In genomic region chr3:108085821-108086350, GRCh38 we compare ENCODE assay signal across 27 cellular contexts. TPM values are rescaled to one million over a fixed set of nuclear protein-coding genes. Genes with fewer than 3 reads are reported as not detected.
DNase-seq lines count a peak whose midpoint lies in the region; ATAC-seq and TF ChIP-seq lines count a peak whose summit lies in the region.
"Had no signal": no experiment of that assay in that cellular context is flagged by ENCODE, and none has a peak within 500 bp of the region (broad histone marks: within the 10 kb centered on the region; RNA-seq: fewer than 3 reads in every experiment).

No MANE protein-coding gene starts in this region.

- H3K4me3 Mint-ChIP-seq in CD4-positive, alpha-beta memory T cell = no peak overlapping the region
- H3K4me3 Mint-ChIP-seq in activated T-helper 17 cell treated with anti-CD3 and anti-CD28 coated beads, Interleukin-2, amount 50 U/mL, for 72 hours = no peak overlapping the region
- no peak overlapping the region for H3K4me3 Mint-ChIP-seq in GM23338
- H3K4me3 Mint-ChIP-seq: central memory CD8-positive, alpha-beta T cell; nephron progenitor cell; stimulated activated naive B cell treated with anti-CD40 and anti-IgM and Interleukin-4, amounts not matched to agents 10 μg/mL and 1 μg/mL and 100 μg/mL, for 72 hours had no signal

- POLR2A ChIA-PET in CD4-positive, alpha-beta memory T cell (lab: Charles Lee; ENCODE audit: partially characterized antibody) = interaction anchor here (1.0 to 21.0 kb wide), 5 partner anchors 6 to 138 kb away, joined by 4 to 531 read pairs (median 5); no protein-coding TSS in a partner anchor

- H3K4me3 ChIP-seq in CD4-positive, alpha-beta memory T cell (ENCODE audit: low read length in 2 of 2) = peak overlapping the region in 1 of 2 donors; percentile 20
- H3K4me3 ChIP-seq in GM06990 (replicated peaks; ENCODE audit: low read depth, low read length) = peak overlapping the region; percentile 23; the same call in 1 of the 2 replicates
- no peak overlapping the region for H3K4me3 ChIP-seq in lower lobe of right lung
- H3K4me3 ChIP-seq in GM23338 = no peak overlapping the region
- H3K4me3 ChIP-seq: body of pancreas, esophagus squamous epithelium, gastrocnemius medialis, ovary, suprapubic skin had no signal

- H3K9me3 Mint-ChIP-seq in CD4-positive, alpha-beta memory T cell = peaks cover 0 to 3% (median 0%) of the 10 kb centered on the region in 8 donors
- H3K9me3 Mint-ChIP-seq in activated T-helper 17 cell treated with anti-CD3 and anti-CD28 coated beads, Interleukin-2, amount 50 U/mL, for 72 hours = no peaks in the 10 kb centered on the region
- no peaks in the 10 kb centered on the region for H3K9me3 Mint-ChIP-seq in GM23338
- H3K9me3 Mint-ChIP-seq: central memory CD8-positive, alpha-beta T cell; nephron progenitor cell; stimulated activated naive B cell treated with anti-CD40 and anti-IgM and Interleukin-4, amounts not matched to agents 10 μg/mL and 1 μg/mL and 100 μg/mL, for 72 hours had no signal

- peaks cover 6% of the 10 kb centered on the region for H3K36me3 ChIP-seq in CD4-positive, alpha-beta memory T cell (ENCODE audit: insufficient read depth, low read length)
- no peaks in the 10 kb centered on the region for H3K36me3 ChIP-seq in GM06990 (ENCODE audit: control insufficient read depth, insufficient read depth, low read length)
- no peaks in the 10 kb centered on the region for H3K36me3 ChIP-seq in lower lobe of right lung
- H3K36me3 ChIP-seq in GM23338 (ENCODE audit: insufficient read depth) = no peaks in the 10 kb centered on the region
- H3K36me3 ChIP-seq: esophagus squamous epithelium, gastrocnemius medialis, ovary, suprapubic skin had no signal

- no peak overlapping the region for H3K27ac Mint-ChIP-seq in CD4-positive, alpha-beta memory T cell
- H3K27ac Mint-ChIP-seq in activated T-helper 17 cell treated with anti-CD3 and anti-CD28 coated beads, Interleukin-2, amount 50 U/mL, for 72 hours = no peak overlapping the region
- H3K27ac Mint-ChIP-seq in GM23338 = no peak overlapping the region
- H3K27ac Mint-ChIP-seq: nephron progenitor cell; stimulated activated naive B cell treated with anti-CD40 and anti-IgM and Interleukin-4, amounts not matched to agents 10 μg/mL and 1 μg/mL and 100 μg/mL, for 72 hours had no signal

- H3K27me3 ChIP-seq in CD4-positive, alpha-beta memory T cell (ENCODE audit: insufficient read depth, low read length) = no peaks in the 10 kb centered on the region
- H3K27me3 ChIP-seq in GM06990 (replicated peaks; ENCODE audit: control insufficient read depth, insufficient read depth, low read length) (no peaks in the 10 kb centered on the region), lower lobe of right lung (ENCODE audit: low read depth) (no peaks in the 10 kb centered on the region), GM23338 (ENCODE audit: insufficient read depth) (peaks cover 16% of the 10 kb centered on the region)
- H3K27me3 ChIP-seq: body of pancreas, esophagus squamous epithelium, gastrocnemius medialis, ovary, suprapubic skin had no signal

- H3K79me2 ChIP-seq in GM23338 (replicated peaks; ENCODE audit: insufficient read depth) = no peaks in the 10 kb centered on the region; the same call in none of the 2 replicates

- H3K4me1 ChIP-seq in CD4-positive, alpha-beta memory T cell (ENCODE audit: insufficient read depth, low read length) = peaks cover 73% of the 10 kb centered on the region
- peaks cover 69% of the 10 kb centered on the region for H3K4me1 ChIP-seq in lower lobe of right lung
- H3K4me1 ChIP-seq in GM23338 (ENCODE audit: insufficient read depth) = no peaks in the 10 kb centered on the region
- H3K4me1 ChIP-seq: body of pancreas had no signal

- no peaks in the 10 kb centered on the region for H4K20me1 ChIP-seq in GM23338 (replicated peaks; ENCODE audit: insufficient read depth)

- H3K27ac ChIP-seq in CD4-positive, alpha-beta memory T cell (ENCODE audit: low read depth, low read length) = peak overlapping the region; percentile 21
- peak overlapping the region; percentile 8 for H3K27ac ChIP-seq in lower lobe of right lung
- no peak overlapping the region for H3K27ac ChIP-seq in GM23338 (ENCODE audit: low read depth)
- H3K27ac ChIP-seq: body of pancreas, C4-2B, esophagus squamous epithelium, gastrocnemius medialis, ovary, suprapubic skin had no signal

- H3K36me3 Mint-ChIP-seq in CD4-positive, alpha-beta memory T cell = peaks cover 0 to 18% of the 10 kb centered on the region in 2 donors
- H3K36me3 Mint-ChIP-seq in activated T-helper 17 cell treated with anti-CD3 and anti-CD28 coated beads, Interleukin-2, amount 50 U/mL, for 72 hours (ENCODE audit: low read depth) = peaks cover 21% of the 10 kb centered on the region
- no peaks in the 10 kb centered on the region for H3K36me3 Mint-ChIP-seq in GM23338 (ENCODE audit: low read depth)

- peaks cover 0 to 1% of the 10 kb centered on the region in 2 donors for H3K27me3 Mint-ChIP-seq in CD4-positive, alpha-beta memory T cell
- no peaks in the 10 kb centered on the region for H3K27me3 Mint-ChIP-seq in activated T-helper 17 cell treated with anti-CD3 and anti-CD28 coated beads, Interleukin-2, amount 50 U/mL, for 72 hours
- peaks cover 7% of the 10 kb centered on the region for H3K27me3 Mint-ChIP-seq in GM23338 (ENCODE audit: insufficient read depth, low read depth, poor library complexity)
- H3K27me3 Mint-ChIP-seq: central memory CD8-positive, alpha-beta T cell; stimulated activated naive B cell treated with anti-CD40 and anti-IgM and Interleukin-4, amounts not matched to agents 10 μg/mL and 1 μg/mL and 100 μg/mL, for 72 hours had no signal

- H3K4me1 Mint-ChIP-seq in CD4-positive, alpha-beta memory T cell = peaks cover 2 to 25% (median 20%) of the 10 kb centered on the region in 4 donors
- peaks cover 21% of the 10 kb centered on the region for H3K4me1 Mint-ChIP-seq in activated T-helper 17 cell treated with anti-CD3 and anti-CD28 coated beads, Interleukin-2, amount 50 U/mL, for 72 hours
- peaks cover 2% of the 10 kb centered on the region; the same call in 1 of the 3 replicates for H3K4me1 Mint-ChIP-seq in GM23338

- intact Hi-C loops in CD4-positive, alpha-beta memory T cell (cut with micrococcal nuclease) = no loop called here
- intact Hi-C loops in lower lobe of right lung (cut with DNase I) = no loop called here

- CTCF ChIA-PET in CD4-positive, alpha-beta memory T cell (lab: Charles Lee; ENCODE audit: partially characterized antibody) = no interaction called here

- H3K9me2 ChIP-seq in GM23338 (ENCODE audit: insufficient read depth) = no peaks in the 10 kb centered on the region

- no peaks in the 10 kb centered on the region for H3F3A ChIP-seq in GM23338 (replicated peaks; ENCODE audit: low read depth)

- no peak overlapping the region for H2AFZ ChIP-seq in GM23338

- H3K4me2 ChIP-seq in GM23338 = no peak overlapping the region

- ATAC-seq in activated T-helper 17 cell treated with anti-CD3 and anti-CD28 coated beads, Interleukin-2, amount 50 U/mL, for 72 hours (replicated peaks) = peak; percentile 24
- ATAC-seq in lower lobe of right lung = no peak
- ATAC-seq in GM23338 = no peak
- no peak for ATAC-seq in GM18519 (IDR thresholded peaks at IDR 0.05; ENCODE audit: low FRiP score, unreplicated experiment)
- ATAC-seq: body of pancreas; gastrocnemius medialis; left cardiac atrium; stimulated activated naive B cell treated with anti-CD40 and anti-IgM and Interleukin-4, amounts not matched to agents 10 μg/mL and 1 μg/mL and 100 μg/mL, for 72 hours had no signal

- TF ChIP-seq CTCF in GM06990 (IDR thresholded peaks at IDR 0.05; ENCODE audit: insufficient read depth, low read length, poor library complexity, severe bottlenecking) (no peak), lower lobe of right lung (IDR thresholded peaks at IDR 0.05) (no peak), GM23338 (conservative IDR thresholded peaks at IDR 0.05; ENCODE audit: low read depth in 2 of 2) (no peak)

- DNase-seq in CD4-positive, alpha-beta memory T cell = no peak
- DNase-seq in GM06990 (ENCODE audit: extremely low read depth, insufficient read length) (no peak), lower lobe of right lung (no peak), GM23338 (ENCODE audit: low spot score) (no peak), DMS 273 treated with DMSO at 0.1 percent for 48 hours (lab: John Stamatoyannopoulos, UW) (no peak), ureter (ENCODE audit: low spot score) (no peak)
- DNase-seq: activated CD4-positive, alpha-beta T cell treated with anti-CD3 and anti-CD28 coated beads for 4 hours; activated CD8-positive, alpha-beta memory T cell treated with anti-CD3 and anti-CD28 coated beads for 24 hours; activated effector memory CD4-positive, alpha-beta T cell treated with anti-CD3 and anti-CD28 coated beads, Interleukin-2, amount 50 U/mL, for 16 hours; body of pancreas; esophagus squamous epithelium; gastrocnemius medialis; hypothalamus; left cardiac atrium; mammary epithelial cell; NCI-H1048; nephron progenitor cell; ovary; SIG-M5; stimulated activated naive B cell treated with anti-CD40 and anti-IgM and Interleukin-4, amounts not matched to agents 10 μg/mL and 1 μg/mL and 100 μg/mL, for 72 hours; SW 1271; T-helper 9 cell had no signal

- no peaks in the 10 kb centered on the region for H3K9me3 ChIP-seq in CD4-positive, alpha-beta memory T cell (ENCODE audit: control insufficient read depth in 1 of 2, low read length in 2 of 2)
- H3K9me3 ChIP-seq in lower lobe of right lung = no peaks in the 10 kb centered on the region
- H3K9me3 ChIP-seq: body of pancreas, esophagus squamous epithelium, gastrocnemius medialis, ovary, suprapubic skin had no signal

TF ChIP-seq in GM23338, 12 proteins besides CTCF, POLR2A, EP300 and RAD21 (continues in another document):
- TF ChIP-seq NANOG (IDR thresholded peaks at IDR 0.05; ENCODE audit: borderline replicate concordance) = no peak
- TF ChIP-seq STAT1 (IDR thresholded peaks at IDR 0.05; ENCODE audit: unreplicated experiment) = no peak
- TF ChIP-seq JUNB (IDR thresholded peaks at IDR 0.05; ENCODE audit: unreplicated experiment) = no peak
- TF ChIP-seq ETS1 (IDR thresholded peaks at IDR 0.05) = no peak

RNA-seq across cellular contexts. Expression of gene CD47, which starts 4.9 kb away (rescaled TPM):
- total RNA-seq in CD4-positive, alpha-beta memory T cell = 100 to 1,000 TPM; 224 to 226 TPM
- polyA plus RNA-seq in CD4-positive, alpha-beta memory T cell = 100 to 1,000 TPM; 281 to 288 TPM
- 100 to 1,000 TPM; 139 to 197 TPM for total RNA-seq in activated T-helper 17 cell treated with anti-CD3 and anti-CD28 coated beads, Interleukin-2, amount 50 U/mL, for 72 hours
- total RNA-seq in lower lobe of right lung (222 TPM), ureter (76.5 TPM)
- total RNA-seq in GM23338 (2014; rRNA removed; shearing (Covaris generic)) = 26.9 and 29.0 TPM in 2 replicates
- polyA plus RNA-seq in GM23338 (2016; fragmentation: Nextera tagmentation; extraction: Ambion mirVana) = 22.1 and 22.5 TPM in 2 replicates
